ENCODE assay signal across 8 cellular contexts in genomic region chr9:136437839-136438547, GRCh38. TPM values are rescaled to one million over a fixed set of nuclear protein-coding genes. Genes with fewer than 3 reads are reported as not detected.
DNase-seq lines count a peak whose midpoint lies in the region; ATAC-seq and TF ChIP-seq lines count a peak whose summit lies in the region.

No MANE protein-coding gene starts in this region.

- intact Hi-C loops in esophagus muscularis mucosa (cut with DNase I), result loop anchor here (5.0 kb wide), 1 partner anchor 39 kb away; no protein-coding TSS in a partner anchor

- ATAC-seq in GM18519 (IDR thresholded peaks at IDR 0.05; ENCODE audit: low FRiP score, unreplicated experiment), result no peak

- no peak for TF ChIP-seq EP300 in esophagus muscularis mucosa (IDR thresholded peaks at IDR 0.05)

- DNase-seq in EL (peak; percentile 31), Peyer's patch (no peak), esophagus muscularis mucosa (ENCODE audit: extremely low spot score) (no peak), GM13977 (ENCODE audit: low spot score) (no peak), NCI-H2081 (lab: John Stamatoyannopoulos, UW) (no peak), GM03348 (ENCODE audit: low spot score) (no peak)

- WGBS in esophagus muscularis mucosa, result 60% methylated on average over 29 of the region's 37 CpGs

- H3K4me2 ChIP-seq in parathyroid adenoma (ENCODE audit: low read length), result peak overlapping the region; percentile 92

- H3K4me3 ChIP-seq in Peyer's patch, result peak overlapping the region; percentile 94 to 99 (median 96)
- H3K4me3 ChIP-seq in esophagus muscularis mucosa, result peak overlapping the region; percentile 78 to 99 (median 92)
- peak overlapping the region; percentile 63 for H3K4me3 ChIP-seq in parathyroid adenoma (ENCODE audit: low read depth, low read length)

- TF ChIP-seq CTCF in Peyer's patch (IDR thresholded peaks at IDR 0.05) (no peak), esophagus muscularis mucosa (IDR thresholded peaks at IDR 0.05) (no peak), parathyroid adenoma (IDR thresholded peaks at IDR 0.05) (no peak), GM13977 (IDR thresholded peaks at IDR 0.05; ENCODE audit: extremely low read depth, insufficient read depth, missing control alignments) (no peak)

- H3K27me3 ChIP-seq in Peyer's patch (no peaks in the 10 kb centered on the region), esophagus muscularis mucosa (no peaks in the 10 kb centered on the region), parathyroid adenoma (ENCODE audit: control insufficient read depth, insufficient read depth, low read length) (no peaks in the 10 kb centered on the region)

- H3K9ac ChIP-seq in parathyroid adenoma, result no peak overlapping the region

- peaks cover 0 to 40% (median 0%) of the 10 kb centered on the region in 3 donors for H3K36me3 ChIP-seq in Peyer's patch
- peaks cover 20 to 68% (median 55%) of the 10 kb centered on the region in 4 donors for H3K36me3 ChIP-seq in esophagus muscularis mucosa
- no peaks in the 10 kb centered on the region for H3K36me3 ChIP-seq in parathyroid adenoma (ENCODE audit: control insufficient read depth, insufficient read depth, low read length)

- no peaks in the 10 kb centered on the region for H3K9me3 ChIP-seq in Peyer's patch
- no peaks in the 10 kb centered on the region for H3K9me3 ChIP-seq in esophagus muscularis mucosa
- no peaks in the 10 kb centered on the region for H3K9me3 ChIP-seq in parathyroid adenoma (ENCODE audit: control insufficient read depth, low read length)

- TF ChIP-seq POLR2A in Peyer's patch (IDR thresholded peaks at IDR 0.05) (no peak), esophagus muscularis mucosa (IDR thresholded peaks at IDR 0.05; ENCODE audit: low read depth) (no peak)

- peaks cover 0 to 33% (median 17%) of the 10 kb centered on the region in 4 donors for H3K4me1 ChIP-seq in Peyer's patch
- peaks cover 33 to 59% (median 41%) of the 10 kb centered on the region in 4 donors for H3K4me1 ChIP-seq in esophagus muscularis mucosa
- no peaks in the 10 kb centered on the region for H3K4me1 ChIP-seq in parathyroid adenoma

- H3K27ac ChIP-seq in Peyer's patch (peak overlapping the region in 1 of 4 donors; percentile 87), esophagus muscularis mucosa (replicated peaks in 1 of 4) (peak overlapping the region in 3 of 4 donors; percentile 80 to 81 (median 80)), parathyroid adenoma (no peak overlapping the region)

- peaks cover 2% of the 10 kb centered on the region for H3K79me2 ChIP-seq in parathyroid adenoma

- no peak overlapping the region for H2AFZ ChIP-seq in parathyroid adenoma

- in situ Hi-C loops in GM13977 (cut with MboI; ENCODE audit: low pct_unique_long_range_greater_than_20kb, low sequenced_read_pairs, unreplicated experiment), result no loop called here

RNA-seq across cellular contexts. Expression of gene INPP5E, which starts 1.7 kb away (rescaled TPM):
- total RNA-seq in Peyer's patch (10 to 100 TPM in 3 of 4 donors, 1 to 10 TPM in 1; 6.7 to 19.8 (median 19.2) TPM), esophagus muscularis mucosa (10 to 100 TPM in 2 of 4 donors, 1 to 10 TPM in 2; 8.4 to 17.1 (median 12.5) TPM)

RNA-seq across cellular contexts. Expression of gene PMPCA, which starts 27.5 kb away (rescaled TPM):
- total RNA-seq in Peyer's patch (10 to 100 TPM; 32.8 to 73.4 (median 47.3) TPM), esophagus muscularis mucosa (10 to 100 TPM; 22.8 to 43.9 (median 35.0) TPM)

RNA-seq across cellular contexts. Expression of gene ENTR1, which starts 27.6 kb away (rescaled TPM):
- total RNA-seq in Peyer's patch (100 to 1,000 TPM in 1 of 4 donors, 10 to 100 TPM in 3; 29.9 to 193 (median 50.2) TPM), esophagus muscularis mucosa (10 to 100 TPM; 26.2 to 44.8 (median 37.6) TPM)

RNA-seq across cellular contexts. Expression of gene SNAPC4, which starts 38.0 kb away (rescaled TPM):
- 10 to 100 TPM in 3 of 4 donors, 1 to 10 TPM in 1; 6.3 to 58.6 (median 13.2) TPM for total RNA-seq in Peyer's patch
- total RNA-seq in esophagus muscularis mucosa, result 1 to 10 TPM; 3.3 to 8.4 (median 4.9) TPM

RNA-seq across cellular contexts. Expression of gene SEC16A, which starts 44.8 kb away (rescaled TPM):
- total RNA-seq in Peyer's patch, result 10 to 100 TPM; 63.5 to 80.8 (median 74.6) TPM
- total RNA-seq in esophagus muscularis mucosa, result 10 to 100 TPM; 43.2 to 62.3 (median 51.3) TPM
